Comparison of ENCODE assay signal across 8 cellular contexts in genomic region chrX:33434256-33435092, GRCh38.
DNase-seq lines count a peak whose midpoint lies in the region; ATAC-seq and TF ChIP-seq lines count a peak whose summit lies in the region.

No MANE protein-coding gene starts in this region.

- H3K4me1 ChIP-seq in SJCRH30: no peaks in the 10 kb centered on the region

- peak; percentile 65 for TF ChIP-seq CTCF in AG10803 (conservative IDR thresholded peaks at IDR 0.05; ENCODE audit: low read length)

- H3K27ac ChIP-seq in SJCRH30: no peak overlapping the region

- H3K9me3 ChIP-seq in SJCRH30 (replicated peaks): no peaks in the 10 kb centered on the region

- peak; percentile 93 for ATAC-seq in GM18511 (IDR thresholded peaks at IDR 0.05; ENCODE audit: unreplicated experiment)
- ATAC-seq in HG02798 (IDR thresholded peaks at IDR 0.05; ENCODE audit: poor library complexity, unreplicated experiment): no peak

- peak; percentile 15 for DNase-seq in AG10803 (ENCODE audit: low read depth)
- peak; percentile 50 to 51 for DNase-seq in Kasumi-1 (lab: John Stamatoyannopoulos, UW)
- DNase-seq in SJCRH30: peak; percentile 34 to 71
- peak; percentile 2 to 75 for DNase-seq in T47D (ENCODE audit: low read depth in 1 of 2, low spot score in 1 of 2)
- DNase-seq in iris pigment epithelial cell (ENCODE audit: low read depth): peak; percentile 49
- DNase-seq in stimulated activated CD4-positive, alpha-beta T cell treated with anti-CD3 and anti-CD28 coated beads, Interleukin-1b, Interleukin-23, amount 100 ng/mL, for 48 hours: peak; percentile 11

- H3K36me3 ChIP-seq in SJCRH30: no peaks in the 10 kb centered on the region

- H3K4me3 ChIP-seq in AG10803 (ENCODE audit: low read length) (no peak overlapping the region), SJCRH30 (no peak overlapping the region)

- in situ Hi-C loops in T47D (cut with HindIII; ENCODE audit: low pct_unique_long_range_greater_than_20kb, low sequenced_read_pairs): no loop called here

- H3K27me3 ChIP-seq in SJCRH30: no peaks in the 10 kb centered on the region
